ENCODE assay signal across 1 cellular context in genomic region chr5:144205141-144205551, GRCh38.
TF ChIP-seq lines count a peak whose summit lies in the region.

No MANE protein-coding gene starts in this region.

TF ChIP-seq in HEK293, 187 proteins besides CTCF, POLR2A, EP300 and RAD21 (continued from another document):
- 0 out of 2 replicates have a peak, but pooled peaks have one; percentile 44 for TF ChIP-seq GLIS2 (tag by site-specific recombination; IDR thresholded peaks at IDR 0.05)
- peak; percentile 38; the same call in 1 of the 2 replicates for TF ChIP-seq ZNF2 (tag by site-specific recombination; IDR thresholded peaks at IDR 0.05)
- TF ChIP-seq SP7 (tag by site-specific recombination; IDR thresholded peaks at IDR 0.05), result peak; percentile 29; the same call in 1 of the 2 replicates
- peak; percentile 68 for TF ChIP-seq ZNF629 (tag by site-specific recombination; IDR thresholded peaks at IDR 0.05)
- TF ChIP-seq ATF2 (tag by site-specific recombination; IDR thresholded peaks at IDR 0.05; ENCODE audit: low read depth), result peak; percentile 59
- 0 out of 2 replicates have a peak, but pooled peaks have one; percentile 8 for TF ChIP-seq PATZ1 (tag by site-specific recombination; IDR thresholded peaks at IDR 0.05)
- peak; percentile 39; the same call in 1 of the 2 replicates for TF ChIP-seq ZNF692 (tag by site-specific recombination; IDR thresholded peaks at IDR 0.05)
- peak; percentile 51 for TF ChIP-seq ZIC2 (tag by site-specific recombination; IDR thresholded peaks at IDR 0.05)
- no peak for TF ChIP-seq REST (tag by site-specific recombination; IDR thresholded peaks at IDR 0.05)
- TF ChIP-seq ZBTB17 (tag by site-specific recombination; IDR thresholded peaks at IDR 0.05), result peak; percentile 81
- TF ChIP-seq ZNF561 (tag by site-specific recombination; IDR thresholded peaks at IDR 0.05; ENCODE audit: borderline replicate concordance), result peak; percentile 12; the same call in 1 of the 2 replicates
- TF ChIP-seq ZNF146 (tag by site-specific recombination; IDR thresholded peaks at IDR 0.05), result no peak
- peak; percentile 69; the same call in 1 of the 2 replicates for TF ChIP-seq ZNF660 (tag by site-specific recombination; IDR thresholded peaks at IDR 0.05)
- TF ChIP-seq ZNF600 (tag by site-specific recombination; IDR thresholded peaks at IDR 0.05), result peak; percentile 75; the same call in 1 of the 2 replicates
- TF ChIP-seq SALL2 (tag by site-specific recombination; IDR thresholded peaks at IDR 0.05; ENCODE audit: borderline replicate concordance), result no peak
- peak; percentile 61; the same call in 1 of the 2 replicates for TF ChIP-seq HIC1 (tag by site-specific recombination; IDR thresholded peaks at IDR 0.05)
- TF ChIP-seq ZEB2 (tag by site-specific recombination; IDR thresholded peaks at IDR 0.05), result peak; percentile 48; the same call in 1 of the 2 replicates
- 0 out of 2 replicates have a peak, but pooled peaks have one; percentile 25 for TF ChIP-seq ZBTB21 (tag by site-specific recombination; IDR thresholded peaks at IDR 0.05)
TF ChIP-seq in HEK293: peak in this region for 22.
